ENCODE assay signal across 2 cellular contexts in the genomic region with DNA sequence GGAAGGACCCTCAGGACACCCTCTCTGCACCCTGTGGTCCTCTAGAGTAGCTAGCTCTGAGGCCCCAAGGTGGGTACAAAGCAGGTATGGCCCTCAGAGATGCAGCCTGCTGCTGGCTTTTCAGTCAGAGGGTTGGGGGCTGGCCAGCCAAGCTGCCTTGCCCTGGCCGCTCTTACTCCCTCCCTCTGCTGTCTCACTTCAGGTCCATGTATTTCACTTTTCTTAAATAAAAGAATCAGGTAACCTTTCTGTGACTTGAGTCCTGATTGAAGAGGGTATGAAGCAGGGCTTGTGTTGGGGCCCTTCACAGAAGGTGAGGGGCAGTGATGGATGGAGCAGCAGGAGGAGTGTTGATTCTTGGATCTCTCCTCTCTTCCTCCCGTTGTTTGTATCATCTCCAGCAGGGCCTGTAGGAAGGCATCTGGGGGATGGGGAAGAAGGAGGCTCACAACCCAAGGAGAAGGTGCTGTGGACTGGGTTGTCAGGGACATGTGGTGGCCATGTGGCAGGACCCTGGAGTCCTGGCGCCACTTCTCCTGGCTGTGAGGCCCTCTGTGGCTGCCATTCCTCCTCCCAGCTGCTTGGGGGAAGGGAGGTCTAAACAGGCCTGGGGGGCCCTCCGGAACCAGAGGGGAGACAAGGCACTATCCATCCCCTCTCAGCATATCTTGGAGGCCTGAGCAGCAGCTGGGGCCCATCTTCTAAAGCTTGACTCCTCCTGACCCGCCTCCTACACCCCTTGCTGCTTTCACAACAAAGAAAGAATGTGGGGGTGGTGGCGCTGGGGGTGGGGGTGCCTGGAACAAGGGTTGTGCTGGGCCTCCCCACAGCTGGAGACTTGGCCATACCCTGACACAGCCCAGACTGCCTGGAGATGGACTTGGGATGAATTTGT.
TF ChIP-seq lines count a peak whose summit lies in the region.

No MANE protein-coding gene starts in this region.

TF ChIP-seq in IMR-90, 13 proteins besides CTCF, POLR2A, EP300 and RAD21:
- TF ChIP-seq MAFK (IDR thresholded peaks at IDR 0.05; ENCODE audit: low read depth, low read length), result no peak
- no peak for TF ChIP-seq CHD1 (IDR thresholded peaks at IDR 0.05; ENCODE audit: low read depth, low read length)
- no peak for TF ChIP-seq SMC3 (IDR thresholded peaks at IDR 0.05; ENCODE audit: low read depth, low read length)
- TF ChIP-seq FOS (IDR thresholded peaks at IDR 0.05; ENCODE audit: low read depth, low read length), result no peak
- no peak for TF ChIP-seq USF2 (IDR thresholded peaks at IDR 0.05; ENCODE audit: low read depth, low read length)
- TF ChIP-seq MXI1 (IDR thresholded peaks at IDR 0.05; ENCODE audit: borderline replicate concordance, low read depth, low read length), result peak; percentile 77; the same call in 1 of the 2 replicates
- TF ChIP-seq BHLHE40 (IDR thresholded peaks at IDR 0.05; ENCODE audit: low read depth, low read length), result no peak
- TF ChIP-seq MAZ (IDR thresholded peaks at IDR 0.05; ENCODE audit: borderline replicate concordance, low read depth, low read length), result peak; percentile 80; the same call in 1 of the 2 replicates
- 0 out of 2 replicates have a peak, but pooled peaks have one; percentile 33 for TF ChIP-seq CEBPB (IDR thresholded peaks at IDR 0.05; ENCODE audit: low read depth, low read length)
- TF ChIP-seq NFE2L2 (IDR thresholded peaks at IDR 0.05; ENCODE audit: low read depth, low read length), result no peak
- no peak for TF ChIP-seq RFX5 (IDR thresholded peaks at IDR 0.05; ENCODE audit: low read depth, low read length)
- TF ChIP-seq, protein P1, sequence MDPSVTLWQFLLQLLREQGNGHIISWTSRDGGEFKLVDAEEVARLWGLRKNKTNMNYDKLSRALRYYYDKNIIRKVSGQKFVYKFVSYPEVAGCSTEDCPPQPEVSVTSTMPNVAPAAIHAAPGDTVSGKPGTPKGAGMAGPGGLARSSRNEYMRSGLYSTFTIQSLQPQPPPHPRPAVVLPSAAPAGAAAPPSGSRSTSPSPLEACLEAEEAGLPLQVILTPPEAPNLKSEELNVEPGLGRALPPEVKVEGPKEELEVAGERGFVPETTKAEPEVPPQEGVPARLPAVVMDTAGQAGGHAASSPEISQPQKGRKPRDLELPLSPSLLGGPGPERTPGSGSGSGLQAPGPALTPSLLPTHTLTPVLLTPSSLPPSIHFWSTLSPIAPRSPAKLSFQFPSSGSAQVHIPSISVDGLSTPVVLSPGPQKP (IDR thresholded peaks at IDR 0.05; ENCODE audit: borderline replicate concordance, low read depth, low read length), result no peak
- no peak for TF ChIP-seq RCOR1 (IDR thresholded peaks at IDR 0.05; ENCODE audit: insufficient replicate concordance, low read length)

TF ChIP-seq in H1, 55 proteins besides CTCF, POLR2A, EP300 and RAD21:
- TF ChIP-seq MAX (IDR thresholded peaks at IDR 0.05) (peak; percentile 54; the same call in 1 of the 2 replicates), POLR2AphosphoS5 (IDR thresholded peaks at IDR 0.05; ENCODE audit: low read depth, low read length) (no peak), CHD7 (IDR thresholded peaks at IDR 0.05; ENCODE audit: insufficient replicate concordance, low read length) (no peak), ASH2L (IDR thresholded peaks at IDR 0.05; ENCODE audit: low read length) (peak; percentile 18), CTBP2 (IDR thresholded peaks at IDR 0.05; ENCODE audit: borderline replicate concordance, insufficient read depth, insufficient read length, low read length) (peak; percentile 53), SRF (IDR thresholded peaks at IDR 0.05; ENCODE audit: low read depth, low read length) (no peak), HDAC2 (IDR thresholded peaks at IDR 0.05; ENCODE audit: borderline replicate concordance in 1 of 2, low read depth in 2 of 2, low read length in 2 of 2) (no peak), FOSL1 (IDR thresholded peaks at IDR 0.05; ENCODE audit: insufficient read depth, low read depth, low read length) (no peak), TEAD4 (IDR thresholded peaks at IDR 0.05; ENCODE audit: low read depth, low read length) (peak; percentile 41; the same call in 1 of the 2 replicates), GTF2F1 (IDR thresholded peaks at IDR 0.05; ENCODE audit: borderline replicate concordance, low read depth, low read length) (no peak), TBP (IDR thresholded peaks at IDR 0.05; ENCODE audit: low read depth, low read length) (no peak), BCL11A (IDR thresholded peaks at IDR 0.05; ENCODE audit: low read depth in 2 of 2, low read length in 2 of 2) (no peak), RNF2 (IDR thresholded peaks at IDR 0.05; ENCODE audit: borderline replicate concordance, low read depth, low read length, missing control alignments, poor library complexity, severe bottlenecking) (no peak), KDM1A (IDR thresholded peaks at IDR 0.05; ENCODE audit: borderline replicate concordance, low read length) (no peak), TAF1 (IDR thresholded peaks at IDR 0.05; ENCODE audit: low read depth, low read length) (no peak), CREB1 (IDR thresholded peaks at IDR 0.05) (no peak), YY1 (IDR thresholded peaks at IDR 0.05; ENCODE audit: low read depth, low read length) (no peak), JUND (IDR thresholded peaks at IDR 0.05; ENCODE audit: low read length) (no peak)
